ENCODE assay signal across 8 cellular contexts in the genomic region with DNA sequence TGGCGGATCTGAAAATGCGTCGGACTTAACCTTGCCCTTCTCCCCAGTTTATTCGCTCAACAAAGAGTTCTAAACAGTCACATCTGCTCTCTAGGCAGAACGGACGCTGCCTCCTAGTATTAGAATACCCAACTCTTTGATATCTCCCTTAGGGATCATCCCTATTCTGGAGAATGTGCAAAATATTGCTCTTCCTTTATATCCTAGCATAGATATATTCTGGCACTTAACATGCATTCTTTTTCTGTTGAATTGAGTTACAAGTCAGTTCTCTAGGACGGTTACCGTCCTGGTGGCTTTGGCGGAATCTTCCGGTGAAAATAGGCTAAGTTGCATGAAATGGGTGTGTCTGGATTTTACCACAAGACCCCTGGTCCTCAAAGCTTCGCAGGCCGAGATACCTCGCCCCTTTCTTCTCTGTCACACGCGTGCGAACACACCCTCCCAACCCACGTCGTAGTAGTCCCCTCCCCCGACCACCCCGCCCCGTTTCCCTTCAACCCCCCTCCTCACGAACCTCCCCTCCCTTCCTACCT. TPM values are rescaled to one million over a fixed set of nuclear protein-coding genes. Genes with fewer than 3 reads are reported as not detected.
DNase-seq lines count a peak whose midpoint lies in the region; ATAC-seq and TF ChIP-seq lines count a peak whose summit lies in the region.

No MANE protein-coding gene starts in this region.

- no peaks in the 10 kb centered on the region for H3K9me3 Mint-ChIP-seq in activated naive CD8-positive, alpha-beta T cell (ENCODE audit: low read depth)
- no peaks in the 10 kb centered on the region for H3K9me3 Mint-ChIP-seq in activated naive CD8-positive, alpha-beta T cell treated with anti-CD3 and anti-CD28 coated beads, Interleukin-2, amount 50 U/mL, for 24 hours

- H3K36me3 ChIP-seq in lower lobe of right lung (no peaks in the 10 kb centered on the region), transverse colon (no peaks in the 10 kb centered on the region)

- ATAC-seq in activated naive CD8-positive, alpha-beta T cell treated with anti-CD3 and anti-CD28 coated beads, Interleukin-2, amount 50 U/mL, for 24 hours, result no peak
- ATAC-seq in lower lobe of right lung (no peak), GM18873 (IDR thresholded peaks at IDR 0.05; ENCODE audit: low FRiP score, unreplicated experiment) (no peak)

- peaks cover 4% of the 10 kb centered on the region for H3K4me1 ChIP-seq in lower lobe of right lung
- peaks cover 4 to 18% (median 12%) of the 10 kb centered on the region in 4 donors for H3K4me1 ChIP-seq in transverse colon

- H3K4me1 Mint-ChIP-seq in activated naive CD8-positive, alpha-beta T cell (ENCODE audit: low read depth), result peaks cover 10% of the 10 kb centered on the region
- peaks cover 3% of the 10 kb centered on the region for H3K4me1 Mint-ChIP-seq in activated naive CD8-positive, alpha-beta T cell treated with anti-CD3 and anti-CD28 coated beads, Interleukin-2, amount 50 U/mL, for 24 hours

- in situ Hi-C loops in astrocyte of the spinal cord (cut with HindIII; ENCODE audit: low sequenced_read_pairs) (no loop called here), transverse colon (cut with MboI; ENCODE audit: low pct_ligation_motif_present in 1 of 4, low pct_unique_long_range_greater_than_20kb in 1 of 4, low sequenced_read_pairs in 3 of 4) (no loop called here)

- peaks cover 9% of the 10 kb centered on the region for H3K36me3 Mint-ChIP-seq in activated naive CD8-positive, alpha-beta T cell
- no peaks in the 10 kb centered on the region for H3K36me3 Mint-ChIP-seq in activated naive CD8-positive, alpha-beta T cell treated with anti-CD3 and anti-CD28 coated beads, Interleukin-2, amount 50 U/mL, for 24 hours (ENCODE audit: low read depth)

- TF ChIP-seq EP300 in transverse colon (IDR thresholded peaks at IDR 0.05; ENCODE audit: low read depth), result no peak

- H3K27ac Mint-ChIP-seq in activated naive CD8-positive, alpha-beta T cell, result no peak overlapping the region
- H3K27ac Mint-ChIP-seq in activated naive CD8-positive, alpha-beta T cell treated with anti-CD3 and anti-CD28 coated beads, Interleukin-2, amount 50 U/mL, for 24 hours, result no peak overlapping the region

- H3K4me3 Mint-ChIP-seq in activated naive CD8-positive, alpha-beta T cell, result peak overlapping the region; percentile 40
- H3K4me3 Mint-ChIP-seq in activated naive CD8-positive, alpha-beta T cell treated with anti-CD3 and anti-CD28 coated beads, Interleukin-2, amount 50 U/mL, for 24 hours, result no peak overlapping the region

- peaks cover 52% of the 10 kb centered on the region for H3K27me3 Mint-ChIP-seq in activated naive CD8-positive, alpha-beta T cell
- peaks cover 43% of the 10 kb centered on the region for H3K27me3 Mint-ChIP-seq in activated naive CD8-positive, alpha-beta T cell treated with anti-CD3 and anti-CD28 coated beads, Interleukin-2, amount 50 U/mL, for 24 hours

- intact Hi-C loops in lower lobe of right lung (cut with DNase I), result no loop called here
- intact Hi-C loops in transverse colon (cut with DNase I; ENCODE audit: low total_unique reads), result no loop called here

- no peak for TF ChIP-seq POLR2A in transverse colon (IDR thresholded peaks at IDR 0.05)

- TF ChIP-seq CTCF in astrocyte of the spinal cord (IDR thresholded peaks at IDR 0.05; ENCODE audit: low read depth, low read length) (no peak), lower lobe of right lung (IDR thresholded peaks at IDR 0.05) (no peak), transverse colon (IDR thresholded peaks at IDR 0.05) (no peak)

- DNase-seq in activated naive CD8-positive, alpha-beta T cell treated with anti-CD3 and anti-CD28 coated beads, Interleukin-2, amount 50 U/mL, for 24 hours, result no peak
- DNase-seq in astrocyte of the spinal cord (ENCODE audit: low read depth, low spot score) (no peak), lower lobe of right lung (no peak), transverse colon (no peak), T-helper 9 cell (no peak), NCI-H2107 (lab: John Stamatoyannopoulos, UW) (no peak)

- 9 to 20% methylated on average over 16 to 22 of the region's 22 CpGs for WGBS in transverse colon (ENCODE audit: low coverage in 1 of 2), 2 donors

- H3K27ac ChIP-seq in lower lobe of right lung (no peak overlapping the region), transverse colon (no peak overlapping the region)

- H3K4me3 ChIP-seq in astrocyte of the spinal cord (ENCODE audit: low read depth, low read length) (peak overlapping the region; percentile 42), lower lobe of right lung (peak overlapping the region; percentile 45), transverse colon (peak overlapping the region in 3 of 4 donors; percentile 29 to 47 (median 30))

- no peaks in the 10 kb centered on the region for H3K9me3 ChIP-seq in lower lobe of right lung
- no peaks in the 10 kb centered on the region for H3K9me3 ChIP-seq in transverse colon

- H3K27me3 ChIP-seq in lower lobe of right lung (ENCODE audit: low read depth) (peaks cover 10% of the 10 kb centered on the region), transverse colon (peaks cover 60% of the 10 kb centered on the region)

RNA-seq across cellular contexts. Expression of a gene that starts 0.5 kb away (rescaled TPM):
- total RNA-seq in lower lobe of right lung (10.5 TPM), transverse colon (1 to 10 TPM in 3 of 4 donors, under 1 TPM in 1; 0.40 to 2.7 (median 1.7) TPM)
